Comparison of ENCODE assay signal across 25 cellular contexts in genomic region chr2:15614545-15615309, GRCh38. TPM values are rescaled to one million over a fixed set of nuclear protein-coding genes. Genes with fewer than 3 reads are reported as not detected.
A peak's percentile ranks its signal among the peaks of the same experiment; 100 is the strongest.
DNase-seq lines count a peak whose midpoint lies in the region; ATAC-seq and TF ChIP-seq lines count a peak whose summit lies in the region.
"Had no signal": no experiment of that assay in that cellular context is flagged by ENCODE, and none has a peak within 500 bp of the region (broad histone marks: within the 10 kb centered on the region; RNA-seq: fewer than 3 reads in every experiment).

No MANE protein-coding gene starts in this region.

- H3K36me3 Mint-ChIP-seq in activated T-cell treated with anti-CD3 and anti-CD28 coated beads, Interleukin-2, amount 50 U/mL, for 24 hours (ENCODE audit: low read depth): peaks cover 71% of the 10 kb centered on the region
- peaks cover 47 to 62% of the 10 kb centered on the region in 2 donors for H3K36me3 Mint-ChIP-seq in CD14-positive monocyte

- H3K9me3 Mint-ChIP-seq in activated T-cell treated with anti-CD3 and anti-CD28 coated beads, Interleukin-2, amount 50 U/mL, for 24 hours: no peaks in the 10 kb centered on the region
- no peaks in the 10 kb centered on the region for H3K9me3 Mint-ChIP-seq in CD14-positive monocyte
- H3K9me3 Mint-ChIP-seq: activated CD4-positive, alpha-beta T cell treated with anti-CD3 and anti-CD28 coated beads, Interleukin-2, amount 10 ng/mL, durations not matched to agents 7 days and 5 days; central memory CD8-positive, alpha-beta T cell; stimulated activated naive CD8-positive, alpha-beta T cell treated with anti-CD3 and anti-CD28 coated beads, Interleukin-15, Interleukin-2, amounts not matched to agents 100 ng/mL and 50 ng/mL, for 24 hours; T-helper 2 cell treated with Interferon-gamma antibody and Interleukin-4, amounts not matched to agents 5 μg/mL and 100 μg/mL, for 36 hours had no signal

- ATAC-seq in sciatic nerve (peak; percentile 44), GM18867 (IDR thresholded peaks at IDR 0.05; ENCODE audit: unreplicated experiment) (no peak)
- ATAC-seq: gastrocnemius medialis, left colon had no signal

- H3K4me3 Mint-ChIP-seq in activated T-cell treated with anti-CD3 and anti-CD28 coated beads, Interleukin-2, amount 50 U/mL, for 24 hours: no peak overlapping the region
- H3K4me3 Mint-ChIP-seq in CD14-positive monocyte: no peak overlapping the region
- H3K4me3 Mint-ChIP-seq: activated CD4-positive, alpha-beta T cell treated with anti-CD3 and anti-CD28 coated beads, Interleukin-2, amount 10 ng/mL, durations not matched to agents 7 days and 5 days; B cell; central memory CD8-positive, alpha-beta T cell; stimulated activated naive CD8-positive, alpha-beta T cell treated with anti-CD3 and anti-CD28 coated beads, Interleukin-15, Interleukin-2, amounts not matched to agents 100 ng/mL and 50 ng/mL, for 24 hours; T-helper 2 cell treated with Interferon-gamma antibody and Interleukin-4, amounts not matched to agents 5 μg/mL and 100 μg/mL, for 36 hours had no signal

- H3K27ac Mint-ChIP-seq in activated T-cell treated with anti-CD3 and anti-CD28 coated beads, Interleukin-2, amount 50 U/mL, for 24 hours: peak overlapping the region; percentile 27
- H3K27ac Mint-ChIP-seq in CD14-positive monocyte: peak overlapping the region in 2 of 7 donors; percentile 30 to 32
- H3K27ac Mint-ChIP-seq: activated CD4-positive, alpha-beta T cell treated with anti-CD3 and anti-CD28 coated beads, Interleukin-2, amount 10 ng/mL, durations not matched to agents 7 days and 5 days; B cell; stimulated activated naive CD8-positive, alpha-beta T cell treated with anti-CD3 and anti-CD28 coated beads, Interleukin-15, Interleukin-2, amounts not matched to agents 100 ng/mL and 50 ng/mL, for 24 hours; T-helper 2 cell treated with Interferon-gamma antibody and Interleukin-4, amounts not matched to agents 5 μg/mL and 100 μg/mL, for 36 hours had no signal

- intact Hi-C loops in sciatic nerve (cut with DNase I) (no loop called here), CD14-positive monocyte (cut with micrococcal nuclease) (no loop called here)

- DNase-seq in activated T-cell treated with anti-CD3 and anti-CD28 coated beads, Interleukin-2, amount 50 U/mL, for 24 hours: no peak
- DNase-seq in activated T-cell treated with anti-CD3 and anti-CD28 coated beads, Interleukin-2, amount 50 U/mL, for 1 hour: no peak
- peak in 40 of 76 experiments; percentile 2 to 64 (median 24) for DNase-seq in HUDEP-2 (lab: John Stamatoyannopoulos, UW; ENCODE audit: unreplicated experiment in 76 of 76)
- DNase-seq in amniotic epithelial cell (ENCODE audit: low read depth): peak; percentile 75
- DNase-seq in sciatic nerve (ENCODE audit: low spot score): no peak
- DNase-seq in CD14-positive monocyte (ENCODE audit: low spot score): no peak
- DNase-seq in EL: no peak
- DNase-seq: activated CD4-positive, alpha-beta T cell treated with anti-CD3 and anti-CD28 coated beads, Interleukin-2, amount 10 ng/mL, durations not matched to agents 7 days and 5 days; activated CD8-positive, alpha-beta memory T cell treated with anti-CD3 and anti-CD28 coated beads, Interleukin-2, amount 50 U/mL, for 48 hours; activated effector memory CD4-positive, alpha-beta T cell treated with anti-CD3 and anti-CD28 coated beads, Interleukin-2, amount 50 U/mL, for 16 hours; dermis blood vessel endothelial cell; DMS79 treated with DMSO at 0.1 percent for 48 hours; gastrocnemius medialis; hippocampal formation; left colon; mesendoderm; NCI-H1417 treated with DMSO at 0.1 percent for 48 hours; NCI-H2081; NCI-H226; tibial artery had no signal

- no peaks in the 10 kb centered on the region for H3K27me3 Mint-ChIP-seq in activated T-cell treated with anti-CD3 and anti-CD28 coated beads, Interleukin-2, amount 50 U/mL, for 24 hours
- no peaks in the 10 kb centered on the region for H3K27me3 Mint-ChIP-seq in CD14-positive monocyte (ENCODE audit: low read depth in 3 of 3)
- H3K27me3 Mint-ChIP-seq: activated CD4-positive, alpha-beta T cell treated with anti-CD3 and anti-CD28 coated beads, Interleukin-2, amount 10 ng/mL, durations not matched to agents 7 days and 5 days; B cell; central memory CD8-positive, alpha-beta T cell; stimulated activated naive CD8-positive, alpha-beta T cell treated with anti-CD3 and anti-CD28 coated beads, Interleukin-15, Interleukin-2, amounts not matched to agents 100 ng/mL and 50 ng/mL, for 24 hours had no signal

- no peak for TF ChIP-seq CTCF in CD14-positive monocyte (IDR thresholded peaks at IDR 0.05)

- peaks cover 3% of the 10 kb centered on the region for H3K4me1 Mint-ChIP-seq in activated T-cell treated with anti-CD3 and anti-CD28 coated beads, Interleukin-2, amount 50 U/mL, for 24 hours (ENCODE audit: low read depth)
- H3K4me1 Mint-ChIP-seq in CD14-positive monocyte: no peaks in the 10 kb centered on the region
- H3K4me1 Mint-ChIP-seq: B cell; central memory CD8-positive, alpha-beta T cell had no signal

RNA-seq across cellular contexts. Expression of gene DDX1, which starts 23.1 kb away (rescaled TPM):
- 75.4 TPM for total RNA-seq in sciatic nerve
- polyA plus RNA-seq in CD14-positive monocyte: 10 to 100 TPM; 30.1 to 35.4 TPM

RNA-seq across cellular contexts. Expression of gene NBAS, which starts 53.6 kb away (rescaled TPM):
- total RNA-seq in sciatic nerve: 51.3 TPM
- 10 to 100 TPM in 1 of 2 donors, 1 to 10 TPM in 1; 8.9 to 10.9 TPM for polyA plus RNA-seq in CD14-positive monocyte

Comparison
In these comparisons a context has a peak if more than half of its experiments do, and no peak if none do; other contexts are left out.
1. DNase-seq: peak in HUDEP-2 (40 of 76) and amniotic epithelial cell (single experiment); none in activated T-cell treated with anti-CD3 and anti-CD28 coated beads, Interleukin-2, amount 50 U/mL, for 24 hours (single experiment), activated T-cell treated with anti-CD3 and anti-CD28 coated beads, Interleukin-2, amount 50 U/mL, for 1 hour (single experiment), sciatic nerve (single experiment), CD14-positive monocyte (single experiment) and EL (single experiment).